In genomic region chr18:57004366-57005121, GRCh38 we compare ENCODE assay signal across 9 cellular contexts.
A peak's percentile ranks its signal among the peaks of the same experiment; 100 is the strongest.
DNase-seq lines count a peak whose midpoint lies in the region; ATAC-seq, FAIRE-seq and TF ChIP-seq lines count a peak whose summit lies in the region.
"Had no signal": no experiment of that assay in that cellular context is flagged by ENCODE, and none has a peak within 500 bp of the region (broad histone marks: within the 10 kb centered on the region; RNA-seq: fewer than 3 reads in every experiment).

No MANE protein-coding gene starts in this region.

- 82% methylated on average over 5 of the region's 5 CpGs for WGBS in HepG2 (ENCODE audit: low lambda C conversion rate)

- H3K36me3 ChIP-seq in HepG2 (replicated peaks in 1 of 2; ENCODE audit: control insufficient read depth in 1 of 2, insufficient read depth in 2 of 2, low read length in 2 of 2) (no peaks in the 10 kb centered on the region), H7 (replicated peaks; ENCODE audit: control insufficient read depth, insufficient read depth, low read length) (no peaks in the 10 kb centered on the region)

- POLR2A ChIA-PET in activated B cell treated with CpG ODN at 0.5 μM for 24 hours (lab: Charles Lee) (no interaction called here), HepG2 (lab: Yijun Ruan, JAX) (no interaction called here)

- no peaks in the 10 kb centered on the region for H3K9me3 Mint-ChIP-seq in activated B cell treated with CpG ODN at 0.5 μM for 24 hours

- no peak overlapping the region for H3K4me3 Mint-ChIP-seq in activated B cell treated with CpG ODN at 0.5 μM for 24 hours

- H3K4me1 Mint-ChIP-seq in activated B cell treated with CpG ODN at 0.5 μM for 24 hours, result peaks cover 16% of the 10 kb centered on the region

- H3K4me1 ChIP-seq in HepG2 (ENCODE audit: insufficient read depth, low read length), result peaks cover 21% of the 10 kb centered on the region

- no peaks in the 10 kb centered on the region for H3K36me3 Mint-ChIP-seq in activated B cell treated with CpG ODN at 0.5 μM for 24 hours (ENCODE audit: low read depth)

- peak overlapping the region; percentile 56 for H3K27ac Mint-ChIP-seq in activated B cell treated with CpG ODN at 0.5 μM for 24 hours

- DNase-seq in GM04503 (ENCODE audit: low read depth), result peak; percentile 21
- no peak for DNase-seq in activated B cell treated with CpG ODN at 0.5 μM for 24 hours
- peak; percentile 27 for DNase-seq in HepG2 (ENCODE audit: low spot score)
- DNase-seq in NK-92 (lab: John Stamatoyannopoulos, UW; ENCODE audit: unreplicated experiment), result no peak
- DNase-seq in H7, result no peak
- no peak for DNase-seq in NCI-H526 (lab: John Stamatoyannopoulos, UW)

- no peaks in the 10 kb centered on the region for H3K79me2 ChIP-seq in HepG2 (ENCODE audit: insufficient read depth, low read length)

- no peak for TF ChIP-seq RAD21 in HepG2 (CRISPR knock-in tag; IDR thresholded peaks at IDR 0.05)

- no TSS peak for BruUV-seq in HepG2 (replicated peaks; lab: Mats Ljungman, UMichigan)

- TF ChIP-seq CTCF in activated B cell treated with CpG ODN at 0.5 μM for 24 hours (IDR thresholded peaks at IDR 0.05) (no peak), HepG2 (CRISPR knock-in tag; IDR thresholded peaks at IDR 0.05) (no peak)

- ATAC-seq in GM19467 (IDR thresholded peaks at IDR 0.05; ENCODE audit: unreplicated experiment) (peak; percentile 99), HG03460 (IDR thresholded peaks at IDR 0.05; ENCODE audit: unreplicated experiment) (peak; percentile 97), activated B cell treated with CpG ODN at 0.5 μM for 24 hours (ENCODE audit: low read depth) (peak; percentile 89), HepG2 (no peak)

- H2AFZ ChIP-seq in HepG2 (ENCODE audit: low read length), result no peak overlapping the region

- no peak for TF ChIP-seq POLR2A in HepG2 (IDR thresholded peaks at IDR 0.05; ENCODE audit: insufficient read depth in 1 of 2, low read depth in 2 of 2, low read length in 2 of 2)

- in situ Hi-C loops in HepG2 (cut with HindIII; ENCODE audit: extremely low pct_ligation_motif_present, low pct_unique_long_range_greater_than_20kb), result no loop called here

- intact Hi-C loops in activated B cell treated with CpG ODN at 0.5 μM for 24 hours (cut with micrococcal nuclease) (loop anchor here (1.0 kb wide), 1 partner anchor 19 kb away; no protein-coding TSS in a partner anchor), HepG2 (cut with micrococcal nuclease; ENCODE audit: unreplicated experiment) (loop anchor here (10.0 kb wide), 1 partner anchor 140 kb away; no protein-coding TSS in a partner anchor)

- CTCF ChIA-PET in activated B cell treated with CpG ODN at 0.5 μM for 24 hours (lab: Charles Lee) (no interaction called here), HepG2 (lab: Yijun Ruan, JAX; ENCODE audit: low intra/inter-chr PET ratio, low total read pairs) (no interaction called here)

- H3K27me3 Mint-ChIP-seq in activated B cell treated with CpG ODN at 0.5 μM for 24 hours, result no peaks in the 10 kb centered on the region

- FAIRE-seq in HepG2 (lab: Jason Lieb, UNC), result no peak
- FAIRE-seq: TTC549 had no signal

- H3K4me3 ChIP-seq in HepG2 (replicated peaks in 1 of 3; ENCODE audit: insufficient read depth in 1 of 3, low read depth in 2 of 3, low read length in 3 of 3) (no peak overlapping the region), H7 (ENCODE audit: insufficient read depth, low read depth, low read length) (no peak overlapping the region)

- no peaks in the 10 kb centered on the region for H3K9me3 ChIP-seq in HepG2 (ENCODE audit: low read length)

- no peaks in the 10 kb centered on the region for H3K27me3 ChIP-seq in HepG2 (ENCODE audit: control insufficient read depth in 1 of 2, insufficient read depth in 2 of 2, low read length in 2 of 2)
- H3K27me3 ChIP-seq in H7 (ENCODE audit: control insufficient read depth, insufficient read depth, low read length), result no peaks in the 10 kb centered on the region

- H3K4me2 ChIP-seq in HepG2 (ENCODE audit: low read depth, low read length), result no peak overlapping the region

- TF ChIP-seq EP300 in HepG2 (IDR thresholded peaks at IDR 0.05; ENCODE audit: low read depth in 2 of 2, low read length in 2 of 2) (no peak; a peak in 1 of 4 replicates), HepG2 (CRISPR knock-in tag; IDR thresholded peaks at IDR 0.05; ENCODE audit: borderline replicate concordance) (no peak)

- H3K27ac ChIP-seq in HepG2 (ENCODE audit: extremely low read length, insufficient read depth, low read length), result no peak overlapping the region

- H3K9ac ChIP-seq in HepG2 (ENCODE audit: insufficient read depth, low read depth, low read length), result no peak overlapping the region

- H4K20me1 ChIP-seq in HepG2 (ENCODE audit: insufficient read depth, low read length), result no peaks in the 10 kb centered on the region

TF ChIP-seq in HepG2, 621 proteins besides CTCF, POLR2A, EP300 and RAD21 (continues in another document):
- TF ChIP-seq RARA (CRISPR knock-in tag; IDR thresholded peaks at IDR 0.05) (0 out of 2 replicates have a peak, but pooled peaks have one; percentile 21), SSRP1 (CRISPR knock-in tag; IDR thresholded peaks at IDR 0.05) (no peak), GABPA (IDR thresholded peaks at IDR 0.05; ENCODE audit: low read depth, low read length) (no peak), GABPA (CRISPR knock-in tag; IDR thresholded peaks at IDR 0.05; ENCODE audit: low read depth) (0 out of 2 replicates have a peak, but pooled peaks have one; percentile 12), SP140L (CRISPR knock-in tag; IDR thresholded peaks at IDR 0.05; ENCODE audit: borderline replicate concordance) (no peak), RBAK (CRISPR knock-in tag; IDR thresholded peaks at IDR 0.05) (no peak), ARID5B (CRISPR knock-in tag; IDR thresholded peaks at IDR 0.05) (0 out of 2 replicates have a peak, but pooled peaks have one; percentile 17), ZNF496 (CRISPR knock-in tag; IDR thresholded peaks at IDR 0.05; ENCODE audit: insufficient replicate concordance) (no peak), ZKSCAN5 (CRISPR knock-in tag; IDR thresholded peaks at IDR 0.05) (no peak), ZNF777 (CRISPR knock-in tag; IDR thresholded peaks at IDR 0.05) (no peak), RXRB (CRISPR knock-in tag; IDR thresholded peaks at IDR 0.05; ENCODE audit: borderline replicate concordance) (no peak), SRF (IDR thresholded peaks at IDR 0.05; ENCODE audit: low read depth, low read length) (0 out of 2 replicates have a peak, but pooled peaks have one; percentile 31), FIP1L1 (IDR thresholded peaks at IDR 0.05; ENCODE audit: borderline replicate concordance, insufficient read depth, low read depth, low read length) (no peak), DNMT3B (CRISPR knock-in tag; conservative IDR thresholded peaks at IDR 0.05) (no peak), HOMEZ (CRISPR knock-in tag; IDR thresholded peaks at IDR 0.05; ENCODE audit: low read depth) (peak; percentile 61; the same call in 1 of the 2 replicates)
- TF ChIP-seq, protein P1, sequence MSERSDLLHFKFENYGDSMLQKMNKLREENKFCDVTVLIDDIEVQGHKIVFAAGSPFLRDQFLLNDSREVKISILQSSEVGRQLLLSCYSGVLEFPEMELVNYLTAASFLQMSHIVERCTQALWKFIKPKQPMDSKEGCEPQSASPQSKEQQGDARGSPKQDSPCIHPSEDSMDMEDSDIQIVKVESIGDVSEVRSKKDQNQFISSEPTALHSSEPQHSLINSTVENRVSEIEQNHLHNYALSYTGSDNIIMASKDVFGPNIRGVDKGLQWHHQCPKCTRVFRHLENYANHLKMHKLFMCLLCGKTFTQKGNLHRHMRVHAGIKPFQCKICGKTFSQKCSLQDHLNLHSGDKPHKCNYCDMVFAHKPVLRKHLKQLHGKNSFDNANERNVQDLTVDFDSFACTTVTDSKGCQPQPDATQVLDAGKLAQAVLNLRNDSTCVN (CRISPR knock-in tag; IDR thresholded peaks at IDR 0.05; ENCODE audit: borderline replicate concordance), result no peak

Comparison
In these comparisons a context has a peak if more than half of its experiments do, and no peak if none do; other contexts are left out.
1. DNase-seq: peak in GM04503 (single experiment) and HepG2 (single experiment); none in activated B cell treated with CpG ODN at 0.5 μM for 24 hours (single experiment), NK-92 (single experiment), H7 (single experiment) and NCI-H526 (0 of 2).